Comparison of ENCODE assay signal across 9 cellular contexts in the genomic region with DNA sequence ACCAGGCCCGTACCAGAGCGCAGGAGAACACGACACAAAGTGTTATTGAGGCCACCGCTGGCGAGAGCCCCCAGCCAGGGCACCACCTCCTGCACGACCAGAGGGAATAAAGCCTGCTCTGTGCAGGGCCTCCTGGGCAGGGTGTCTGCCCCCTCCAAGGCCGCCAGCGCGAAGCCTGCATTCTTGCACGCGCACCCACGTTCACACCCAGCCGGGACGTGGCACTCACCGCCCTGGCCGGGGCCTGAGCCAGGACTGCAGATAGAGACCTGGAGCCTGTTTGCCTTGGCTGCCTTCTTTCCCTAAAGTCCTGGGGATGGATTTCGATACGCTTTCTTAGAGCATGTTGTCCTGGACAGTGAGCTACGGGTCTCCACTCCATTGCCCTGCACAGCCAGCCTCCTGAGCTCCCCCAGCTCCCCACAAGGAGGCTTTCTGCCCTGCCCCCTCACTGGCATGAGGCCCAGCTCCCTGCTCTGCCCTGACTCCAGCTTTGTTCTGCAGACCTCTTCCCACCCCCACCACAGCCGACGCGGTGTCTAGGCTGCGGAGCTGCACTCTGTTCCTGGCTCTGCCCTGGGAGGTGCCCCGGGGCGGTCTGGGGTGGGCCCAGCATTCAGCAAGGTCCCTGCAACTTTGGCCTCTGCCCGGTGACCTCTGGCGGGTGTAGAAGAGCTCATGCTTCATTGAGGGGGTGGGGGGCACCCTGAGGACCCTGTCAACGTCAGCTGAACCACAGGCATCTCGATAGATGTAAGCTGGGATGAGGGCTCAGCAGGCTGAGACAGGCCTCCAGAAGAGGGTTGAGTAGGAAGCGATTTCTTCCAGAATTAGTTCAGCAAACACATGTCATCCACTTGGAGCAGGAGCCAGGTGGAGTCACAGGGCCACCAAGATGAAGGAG.
DNase-seq lines count a peak whose midpoint lies in the region; TF ChIP-seq lines count a peak whose summit lies in the region.
"Had no signal": no experiment of that assay in that cellular context is flagged by ENCODE, and none has a peak within 500 bp of the region (broad histone marks: within the 10 kb centered on the region; RNA-seq: fewer than 3 reads in every experiment).

No MANE protein-coding gene starts in this region.

- no peak overlapping the region for H3T11ph ChIP-seq in H9 (ENCODE audit: low read length)

- no peak overlapping the region for H4K5ac ChIP-seq in H9 (ENCODE audit: insufficient read length, low read depth, low read length)

- WGBS in H9 (ENCODE audit: extremely low coverage, insufficient read length, low lambda C conversion rate), result no CpG with 5 or more reads among the region's 30 CpGs

- H3K27me3 Mint-ChIP-seq in H9 (ENCODE audit: low read depth), result peaks cover 11% of the 10 kb centered on the region

- H3K56ac ChIP-seq in H9 (ENCODE audit: insufficient read length, low read depth, low read length), result no peak overlapping the region

- H2AFZ ChIP-seq in H9 (ENCODE audit: low read length), result no peak overlapping the region

- no peak overlapping the region for H3K4me3 ChIP-seq in brain microvascular endothelial cell (ENCODE audit: low read depth, low read length)

- H2BK20ac ChIP-seq in H9 (ENCODE audit: low read depth, low read length, poor library complexity, severe bottlenecking), result no peak overlapping the region

- peaks cover 4% of the 10 kb centered on the region for H3K23me2 ChIP-seq in H9 (ENCODE audit: insufficient read length, low read depth, low read length, poor library complexity, severe bottlenecking)

- no peaks in the 10 kb centered on the region for H3K9me3 ChIP-seq in H9 (ENCODE audit: control insufficient read depth, low read depth, low read length)

- no peak overlapping the region for H2BK15ac ChIP-seq in H9 (ENCODE audit: low read depth, low read length)

- H2BK120ac ChIP-seq in H9 (ENCODE audit: low read depth, low read length, poor library complexity, severe bottlenecking), result no peak overlapping the region

- no peak for TF ChIP-seq CTCF in H9 (conservative IDR thresholded peaks at IDR 0.05)
- peak; percentile 33 for TF ChIP-seq CTCF in brain microvascular endothelial cell (IDR thresholded peaks at IDR 0.05; ENCODE audit: low read depth, low read length, missing control alignments)

- no peak overlapping the region for H4K8ac ChIP-seq in H9 (replicated peaks; ENCODE audit: insufficient read length, low read depth, low read length)

- H3K79me2 ChIP-seq in H9 (ENCODE audit: insufficient read depth, low read length), result no peaks in the 10 kb centered on the region

- H3K9ac ChIP-seq in H9 (ENCODE audit: extremely low read depth, insufficient read length, low read length), result no peak overlapping the region

- no peak overlapping the region for H2AK5ac ChIP-seq in H9 (ENCODE audit: insufficient read length, low read length)

- peak overlapping the region in 1 of 3 experiments; percentile 85; a peak in 1 of 7 replicates for H3K27ac Mint-ChIP-seq in H9

- peaks cover 18% of the 10 kb centered on the region; the same call in 1 of the 2 replicates for H3K4me1 ChIP-seq in H9 (ENCODE audit: insufficient read depth, low read length)

- H4K91ac ChIP-seq in H9 (ENCODE audit: insufficient read length, low read depth, low read length), result no peak overlapping the region

- no peak overlapping the region for H3K4me2 ChIP-seq in H9 (ENCODE audit: insufficient read depth, insufficient read length, low read length)

- H3K79me1 ChIP-seq in H9 (ENCODE audit: insufficient read depth, low read depth, low read length, poor library complexity, severe bottlenecking), result no peaks in the 10 kb centered on the region

- H2BK5ac ChIP-seq in H9 (ENCODE audit: insufficient read length, low read length), result no peak overlapping the region

- H3K36me3 ChIP-seq in brain microvascular endothelial cell (replicated peaks), result no peaks in the 10 kb centered on the region

- no peak overlapping the region for H3K4me3 Mint-ChIP-seq in H9

- H3K14ac ChIP-seq in H9 (ENCODE audit: insufficient read depth, low read length), result no peak overlapping the region; the same call in 1 of the 2 replicates

- H3K4me1 Mint-ChIP-seq in H9, result peaks cover 64 to 74% of the 10 kb centered on the region in 2 experiments

- H3K27ac ChIP-seq in H9 (ENCODE audit: insufficient read length, low read depth, low read length), result no peak overlapping the region
- H3K27ac ChIP-seq in brain microvascular endothelial cell, result no peak overlapping the region
- H3K27ac ChIP-seq: VCaP had no signal

- H3K27me3 ChIP-seq in H9 (ENCODE audit: insufficient read depth, low read length) (no peaks in the 10 kb centered on the region), brain microvascular endothelial cell (replicated peaks) (no peaks in the 10 kb centered on the region)

- H3K4ac ChIP-seq in H9 (ENCODE audit: low read depth, low read length), result no peak overlapping the region

- no peaks in the 10 kb centered on the region for H4K20me1 ChIP-seq in H9 (ENCODE audit: control insufficient read depth, insufficient read depth, insufficient read length)

- DNase-seq in H9 (peak; percentile 26), brain microvascular endothelial cell (peak; percentile 5), islet precursor cell (peak; percentile 53), putamen (ENCODE audit: low spot score) (peak; percentile 22), SIG-M5 treated with dmso at 0.1 percent for 504 hours (lab: John Stamatoyannopoulos, UW; ENCODE audit: unreplicated experiment) (no peak), NCI-H2227 treated with DMSO at 0.1 percent for 48 hours (lab: John Stamatoyannopoulos, UW) (no peak), NCI-H2029 (lab: John Stamatoyannopoulos, UW) (no peak)
- DNase-seq in stimulated activated CD4-positive, alpha-beta T cell treated with anti-CD3 and anti-CD28 coated beads, Interleukin-4, amount 100 ng/mL, for 4 hours, result no peak

- in situ Hi-C loops in brain microvascular endothelial cell (cut with HindIII; ENCODE audit: low pct_ligation_motif_present, low sequenced_read_pairs), result no loop called here

- peaks cover 8 to 11% (median 9%) of the 10 kb centered on the region in 3 experiments for H3K36me3 Mint-ChIP-seq in H9 (ENCODE audit: insufficient read depth in 1 of 3, low read depth in 3 of 3)

- H3K18ac ChIP-seq in H9 (ENCODE audit: insufficient read length, low read depth, low read length), result no peak overlapping the region

- no peak overlapping the region for H2BK12ac ChIP-seq in H9 (ENCODE audit: insufficient read length, low read depth, low read length)

- peaks cover 10% of the 10 kb centered on the region in 2 experiments for H3K9me3 Mint-ChIP-seq in H9

- no peak overlapping the region for H3K23ac ChIP-seq in H9 (ENCODE audit: insufficient read length, low read depth, low read length)

Comparison
In these comparisons a context has a peak if more than half of its experiments do, and no peak if none do; other contexts are left out.
1. DNase-seq: peak in H9 (single experiment), brain microvascular endothelial cell (single experiment), islet precursor cell (single experiment) and putamen (single experiment); none in stimulated activated CD4-positive, alpha-beta T cell treated with anti-CD3 and anti-CD28 coated beads, Interleukin-4, amount 100 ng/mL, for 4 hours (0 of 2), SIG-M5 treated with dmso at 0.1 percent for 504 hours (single experiment), NCI-H2227 treated with DMSO at 0.1 percent for 48 hours (single experiment) and NCI-H2029 (single experiment).